In the genomic region with DNA sequence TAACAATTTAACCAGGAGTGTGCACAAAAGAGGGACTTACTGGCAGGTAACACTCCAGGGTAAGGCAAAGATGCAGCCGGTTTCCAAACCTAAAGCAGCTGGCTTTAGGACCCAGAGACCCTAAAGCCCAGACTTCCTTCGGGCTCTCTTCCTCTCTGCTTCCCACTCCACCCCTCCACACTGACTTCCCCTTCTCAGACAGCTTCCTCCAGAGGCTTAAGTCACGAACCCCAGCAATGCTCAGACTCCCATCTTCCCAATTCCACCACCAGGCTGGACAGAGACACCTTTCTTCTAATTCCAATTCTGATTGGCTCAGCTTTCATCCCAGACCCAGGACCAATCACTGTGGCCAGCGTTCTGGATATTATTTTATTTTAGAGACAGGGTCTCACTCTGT, we compare ENCODE assay signal across 14 cellular contexts. TPM values are rescaled to one million over a fixed set of nuclear protein-coding genes. Genes with fewer than 3 reads are reported as not detected.
DNase-seq lines count a peak whose midpoint lies in the region; ATAC-seq and TF ChIP-seq lines count a peak whose summit lies in the region.
"Had no signal": no experiment of that assay in that cellular context is flagged by ENCODE, and none has a peak within 500 bp of the region (broad histone marks: within the 10 kb centered on the region; RNA-seq: fewer than 3 reads in every experiment).

No MANE protein-coding gene starts in this region.

- no peaks in the 10 kb centered on the region for H3K9me3 Mint-ChIP-seq in naive B cell

- H3K36me3 Mint-ChIP-seq in naive B cell, result peaks cover 19 to 20% of the 10 kb centered on the region in 2 donors

- H3K4me3 Mint-ChIP-seq in naive B cell, result peak overlapping the region in 1 of 8 donors; percentile 51

- peak; percentile 37 for DNase-seq in CMK (ENCODE audit: low read depth)
- peak; percentile 39 for DNase-seq in NCI-H69 (lab: John Stamatoyannopoulos, UW)
- DNase-seq in dermis blood vessel endothelial cell, result peak; percentile 19
- no peak for DNase-seq in naive B cell
- no peak for DNase-seq in T-helper 9 cell
- no peak for DNase-seq in effector CD8-positive, alpha-beta T cell (lab: John Stamatoyannopoulos, UW)
- no peak for DNase-seq in erythroblast (lab: John Stamatoyannopoulos, UW)
- DNase-seq in NCI-H2081 treated with DMSO at 0.1 percent for 48 hours (lab: John Stamatoyannopoulos, UW), result no peak
- DNase-seq: activated CD8-positive, alpha-beta memory T cell treated with anti-CD3 and anti-CD28 coated beads for 24 hours; activated gamma-delta T cell; DMS79 treated with DMSO at 0.1 percent for 48 hours; NCI-H1417 treated with DMSO at 0.1 percent for 48 hours; NCI-H524 treated with DMSO at 0.1 percent for 48 hours; transverse colon had no signal

- no peaks in the 10 kb centered on the region for H3K27me3 Mint-ChIP-seq in naive B cell

- no peak for ATAC-seq in naive B cell (ENCODE audit: low read depth in 2 of 2)

- TF ChIP-seq POLR2A in erythroblast (IDR thresholded peaks at IDR 0.05; ENCODE audit: low read length), result no peak

- H3K4me1 Mint-ChIP-seq in naive B cell, result peaks cover 8 to 12% (median 10%) of the 10 kb centered on the region in 3 donors

- H3K27ac Mint-ChIP-seq in naive B cell, result peak overlapping the region in 4 of 6 donors; percentile 30 to 86 (median 63)

RNA-seq across cellular contexts. Expression of gene STYXL1, which starts 24.8 kb away (rescaled TPM):
- 28.1 and 38.3 TPM in 2 replicates for total RNA-seq in dermis blood vessel endothelial cell
- polyA plus RNA-seq in naive B cell (ENCODE audit: low read depth in 6 of 6), result 10 to 100 TPM; 61.3 to 89.8 (median 65.3) TPM

RNA-seq across cellular contexts. Expression of gene MDH2, which starts 24.9 kb away (rescaled TPM):
- total RNA-seq in dermis blood vessel endothelial cell, result 34.0 and 52.2 TPM in 2 replicates
- polyA plus RNA-seq in naive B cell (ENCODE audit: low read depth in 6 of 6), result 100 to 1,000 TPM; 128 to 211 (median 147) TPM

RNA-seq across cellular contexts. Expression of gene TMEM120A, which starts 28.6 kb away (rescaled TPM):
- 43.4 and 47.8 TPM in 2 replicates for total RNA-seq in dermis blood vessel endothelial cell
- 10 to 100 TPM; 31.7 to 37.2 (median 35.2) TPM for polyA plus RNA-seq in naive B cell (ENCODE audit: low read depth in 6 of 6)

Comparison
In these comparisons a context has a peak if more than half of its experiments do, and no peak if none do; other contexts are left out.
1. DNase-seq: peak in CMK (single experiment), NCI-H69 (single experiment) and dermis blood vessel endothelial cell (single experiment); none in naive B cell (single experiment), T-helper 9 cell (single experiment), effector CD8-positive, alpha-beta T cell (single experiment), erythroblast (0 of 2) and NCI-H2081 treated with DMSO at 0.1 percent for 48 hours (single experiment).